24 cellular contexts compared by ENCODE assay signal in the genomic region with DNA sequence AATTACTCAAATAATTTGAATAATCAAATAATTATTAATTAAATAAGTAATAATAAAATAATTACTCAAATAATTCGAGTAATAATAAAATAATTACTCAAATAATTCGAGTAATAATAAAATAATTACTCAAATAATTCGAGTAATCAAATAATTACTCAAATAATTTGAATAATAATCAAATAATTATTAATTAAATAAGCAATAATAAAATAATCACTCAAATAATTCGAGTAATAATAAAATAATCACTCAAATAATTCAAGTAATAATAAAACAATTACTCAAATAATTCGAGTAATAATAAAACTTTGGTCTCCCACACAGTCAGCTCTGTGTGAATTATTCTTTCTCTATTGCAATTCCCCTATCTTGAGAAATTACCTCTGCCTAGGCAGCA. TPM values are rescaled to one million over a fixed set of nuclear protein-coding genes. Genes with fewer than 3 reads are reported as not detected.
DNase-seq lines count a peak whose midpoint lies in the region; ATAC-seq, FAIRE-seq and TF ChIP-seq lines count a peak whose summit lies in the region.
"Had no signal": no experiment of that assay in that cellular context is flagged by ENCODE, and none has a peak within 500 bp of the region (broad histone marks: within the 10 kb centered on the region; RNA-seq: fewer than 3 reads in every experiment).

No MANE protein-coding gene starts in this region.

- intact Hi-C loops in pancreas (cut with DNase I) (no loop called here), CD14-positive monocyte (cut with micrococcal nuclease) (no loop called here)
- intact Hi-C loops in activated T-helper 1 cell treated with anti-CD3 and anti-CD28 coated beads, Interleukin-12 subunit alpha, Interleukin-12 subunit beta, Interleukin-2, Interleukin-4 antibody, amounts not matched to agents 30 ng/mL and 10 ng/mL and 1 ng/mL, durations not matched to agents 14 hours and 24 hours and 36 hours (cut with micrococcal nuclease) = no loop called here

- H3K36me3 Mint-ChIP-seq in WTC11 (0 out of 2 replicates have a peak, but pooled peaks cover 3% of the 10 kb centered on the region), CD14-positive monocyte (no peaks in the 10 kb centered on the region)
- H3K36me3 Mint-ChIP-seq in activated T-helper 1 cell treated with anti-CD3 and anti-CD28 coated beads, Interleukin-12 subunit alpha, Interleukin-12 subunit beta, Interleukin-2, Interleukin-4 antibody, amounts not matched to agents 30 ng/mL and 10 ng/mL and 1 ng/mL, durations not matched to agents 14 hours and 24 hours and 36 hours (ENCODE audit: low read depth) = no peaks in the 10 kb centered on the region
- H3K36me3 Mint-ChIP-seq: CD4-positive, alpha-beta memory T cell had no signal

- H3K9me3 Mint-ChIP-seq in WTC11 (peaks cover 13% of the 10 kb centered on the region), CD14-positive monocyte (peaks cover 0 to 10% (median 0%) of the 10 kb centered on the region in 7 donors)
- H3K9me3 Mint-ChIP-seq in activated T-helper 1 cell treated with anti-CD3 and anti-CD28 coated beads, Interleukin-12 subunit alpha, Interleukin-12 subunit beta, Interleukin-2, Interleukin-4 antibody, amounts not matched to agents 30 ng/mL and 10 ng/mL and 1 ng/mL, durations not matched to agents 14 hours and 24 hours and 36 hours = no peaks in the 10 kb centered on the region

- H3K27me3 ChIP-seq in pancreas = no peaks in the 10 kb centered on the region
- H3K27me3 ChIP-seq: BE2C had no signal

- 56 to 73% methylated on average over 5 of the region's 5 CpGs for WGBS in pancreas, 2 donors

- H3K9me3 ChIP-seq in pancreas = no peaks in the 10 kb centered on the region
- H3K9me3 ChIP-seq: BE2C had no signal

- no peak for DNase-seq in WTC11 (ENCODE audit: low spot score)
- no peak for DNase-seq in pancreas
- no peak for DNase-seq in LoVo (ENCODE audit: low spot score)
- DNase-seq in CD14-positive monocyte (ENCODE audit: low spot score) = no peak
- no peak for DNase-seq in activated T-helper 1 cell treated with anti-CD3 and anti-CD28 coated beads, Interleukin-12 subunit alpha, Interleukin-12 subunit beta, Interleukin-2, Interleukin-4 antibody, amounts not matched to agents 30 ng/mL and 10 ng/mL and 1 ng/mL, durations not matched to agents 14 hours and 24 hours and 36 hours (ENCODE audit: low spot score)
- DNase-seq: ACHN; BE2C; CD4-positive, alpha-beta memory T cell; DND-41; EL; GOT3; H7; HFFc6 had no signal

- H3K27ac Mint-ChIP-seq in WTC11 = no peak overlapping the region
- no peak overlapping the region for H3K27ac Mint-ChIP-seq in CD14-positive monocyte
- H3K27ac Mint-ChIP-seq in activated T-helper 1 cell treated with anti-CD3 and anti-CD28 coated beads, Interleukin-12 subunit alpha, Interleukin-12 subunit beta, Interleukin-2, Interleukin-4 antibody, amounts not matched to agents 30 ng/mL and 10 ng/mL and 1 ng/mL, durations not matched to agents 14 hours and 24 hours and 36 hours = no peak overlapping the region
- H3K27ac Mint-ChIP-seq: CD4-positive, alpha-beta memory T cell; HFFc6 had no signal

- H3K4me3 Mint-ChIP-seq in WTC11 (no peak overlapping the region), CD14-positive monocyte (no peak overlapping the region)
- no peak overlapping the region for H3K4me3 Mint-ChIP-seq in activated T-helper 1 cell treated with anti-CD3 and anti-CD28 coated beads, Interleukin-12 subunit alpha, Interleukin-12 subunit beta, Interleukin-2, Interleukin-4 antibody, amounts not matched to agents 30 ng/mL and 10 ng/mL and 1 ng/mL, durations not matched to agents 14 hours and 24 hours and 36 hours
- H3K4me3 Mint-ChIP-seq: CD4-positive, alpha-beta memory T cell; HFFc6 had no signal

- ATAC-seq in WTC11 (no peak), pancreas (no peak), HG03457 (IDR thresholded peaks at IDR 0.05; ENCODE audit: unreplicated experiment) (no peak)
- ATAC-seq: HCT116 had no signal

- H3K4me3 ChIP-seq in pancreas = no peak overlapping the region

- POLR2A ChIA-PET in WTC11 (lab: Charles Lee) = no interaction called here

- H3K4me1 ChIP-seq in pancreas = no peaks in the 10 kb centered on the region
- H3K4me1 ChIP-seq: BE2C had no signal

- H3K27me3 Mint-ChIP-seq in WTC11 (ENCODE audit: low read depth) (no peaks in the 10 kb centered on the region), CD14-positive monocyte (ENCODE audit: low read depth in 3 of 3) (no peaks in the 10 kb centered on the region)
- no peaks in the 10 kb centered on the region for H3K27me3 Mint-ChIP-seq in activated T-helper 1 cell treated with anti-CD3 and anti-CD28 coated beads, Interleukin-12 subunit alpha, Interleukin-12 subunit beta, Interleukin-2, Interleukin-4 antibody, amounts not matched to agents 30 ng/mL and 10 ng/mL and 1 ng/mL, durations not matched to agents 14 hours and 24 hours and 36 hours (ENCODE audit: insufficient read depth)
- H3K27me3 Mint-ChIP-seq: CD4-positive, alpha-beta memory T cell had no signal

- CTCF ChIA-PET in WTC11 (lab: Charles Lee) = no interaction called here

- FAIRE-seq in G401.6 (lab: Jason Lieb, UNC) (peak; percentile 97), islet of Langerhans (lab: Jason Lieb, UNC) (peak; percentile 76), pancreas (lab: Jason Lieb, UNC) (peak; percentile 99)
- FAIRE-seq: GM12891 had no signal

- H3K36me3 ChIP-seq in pancreas = no peaks in the 10 kb centered on the region
- H3K36me3 ChIP-seq: BE2C had no signal

- no peak overlapping the region for H3K27ac ChIP-seq in pancreas
- H3K27ac ChIP-seq: C4-2B, HL-60, KMS-11 had no signal

- TF ChIP-seq CTCF in WTC11 (IDR thresholded peaks at IDR 0.05) (no peak), pancreas (IDR thresholded peaks at IDR 0.05) (no peak), CD14-positive monocyte (IDR thresholded peaks at IDR 0.05) (no peak)

- H3K4me1 Mint-ChIP-seq in WTC11 (peaks cover 29% of the 10 kb centered on the region), CD14-positive monocyte (no peaks in the 10 kb centered on the region)
- H3K4me1 Mint-ChIP-seq in activated T-helper 1 cell treated with anti-CD3 and anti-CD28 coated beads, Interleukin-12 subunit alpha, Interleukin-12 subunit beta, Interleukin-2, Interleukin-4 antibody, amounts not matched to agents 30 ng/mL and 10 ng/mL and 1 ng/mL, durations not matched to agents 14 hours and 24 hours and 36 hours (ENCODE audit: low read depth) = no peaks in the 10 kb centered on the region
- H3K4me1 Mint-ChIP-seq: CD4-positive, alpha-beta memory T cell had no signal

TF ChIP-seq in WTC11, 78 proteins besides CTCF, POLR2A, EP300 and RAD21:
- peak; percentile 100 for TF ChIP-seq HMGA2 (CRISPR knock-in tag; IDR thresholded peaks at IDR 0.05)
- TF ChIP-seq, protein P1, sequence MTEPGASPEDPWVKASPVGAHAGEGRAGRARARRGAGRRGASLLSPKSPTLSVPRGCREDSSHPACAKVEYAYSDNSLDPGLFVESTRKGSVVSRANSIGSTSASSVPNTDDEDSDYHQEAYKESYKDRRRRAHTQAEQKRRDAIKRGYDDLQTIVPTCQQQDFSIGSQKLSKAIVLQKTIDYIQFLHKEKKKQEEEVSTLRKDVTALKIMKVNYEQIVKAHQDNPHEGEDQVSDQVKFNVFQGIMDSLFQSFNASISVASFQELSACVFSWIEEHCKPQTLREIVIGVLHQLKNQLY (CRISPR knock-in tag; IDR thresholded peaks at IDR 0.05) = no peak

RNA-seq across cellular contexts. Expression of a gene that starts 30.0 kb away (rescaled TPM):
- total RNA-seq in WTC11 (2021) = not detected in 3 replicates
- not detected for total RNA-seq in pancreas
- polyA plus RNA-seq in pancreas = under 1 TPM; 0.09 to 0.23 TPM
- not detected for polyA plus RNA-seq in CD14-positive monocyte
- not detected in 2 replicates for total RNA-seq in activated T-helper 1 cell treated with anti-CD3 and anti-CD28 coated beads, Interleukin-12 subunit alpha, Interleukin-12 subunit beta, Interleukin-2, Interleukin-4 antibody, amounts not matched to agents 30 ng/mL and 10 ng/mL and 1 ng/mL, durations not matched to agents 14 hours and 24 hours and 36 hours
- total RNA-seq: A172; CD4-positive, alpha-beta memory T cell; G401; H7; HFFc6; HT1080 had no signal
- polyA plus RNA-seq: CD4-positive, alpha-beta memory T cell had no signal
